ENCODE assay signal across 20 cellular contexts in the genomic region with DNA sequence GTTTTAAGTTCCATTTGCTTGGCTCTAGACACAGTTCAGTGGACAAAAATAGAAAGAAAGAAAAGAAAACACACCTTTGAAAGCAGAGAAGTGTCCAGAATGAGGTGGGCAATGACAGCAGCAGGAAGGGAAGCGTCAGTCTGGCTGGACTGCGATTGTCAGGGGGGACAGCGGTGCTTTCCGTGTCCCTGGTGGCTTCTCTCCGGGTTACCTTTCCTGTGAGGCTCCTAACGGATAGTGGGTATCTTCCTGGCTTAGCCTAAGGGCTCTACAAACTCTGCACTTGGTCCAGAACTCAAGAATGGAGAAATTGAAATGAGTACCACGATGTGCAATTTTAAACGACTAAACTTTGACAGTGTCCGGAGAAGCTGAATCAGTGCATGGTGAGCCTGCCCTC.
DNase-seq lines count a peak whose midpoint lies in the region; FAIRE-seq and TF ChIP-seq lines count a peak whose summit lies in the region.
"Had no signal": no experiment of that assay in that cellular context is flagged by ENCODE, and none has a peak within 500 bp of the region (broad histone marks: within the 10 kb centered on the region; RNA-seq: fewer than 3 reads in every experiment).

No MANE protein-coding gene starts in this region.

- no peak overlapping the region for H3K4me2 ChIP-seq in H1 (ENCODE audit: insufficient read depth in 1 of 2, low read depth in 2 of 2, low read length in 2 of 2)
- H3K4me2 ChIP-seq in neural progenitor cell = no peak overlapping the region

- no peak overlapping the region for H3K18ac ChIP-seq in H1 (ENCODE audit: extremely low read depth, low read length)

- peaks cover 70% of the 10 kb centered on the region for H3K4me1 Mint-ChIP-seq in neural progenitor cell
- H3K4me1 Mint-ChIP-seq: CD8-positive, alpha-beta memory T cell had no signal

- no peak overlapping the region for H3K14ac ChIP-seq in H1 (ENCODE audit: insufficient read length)

- FAIRE-seq in H1 (lab: Jason Lieb, UNC) = no peak
- FAIRE-seq in kidney (lab: Jason Lieb, UNC) = no peak
- FAIRE-seq: A204.1, GM12878 had no signal

- no peak overlapping the region for H3K27ac ChIP-seq in H1 (ENCODE audit: low read depth, low read length)
- H3K27ac ChIP-seq in kidney (ENCODE audit: low read depth in 2 of 2, low read length in 2 of 2) = no peak overlapping the region
- H3K27ac ChIP-seq in neural progenitor cell = no peak overlapping the region
- H3K27ac ChIP-seq: HL-60 had no signal

- no peak overlapping the region for H4K8ac ChIP-seq in H1 (ENCODE audit: extremely low read depth, insufficient read depth, low read length)

- H3K27me3 Mint-ChIP-seq in neural progenitor cell (ENCODE audit: insufficient read depth, low read depth) = peaks cover 13% of the 10 kb centered on the region

- H3K9me3 ChIP-seq in H1 (ENCODE audit: insufficient read depth in 2 of 2, low read depth in 1 of 2, low read length in 1 of 2) = no peaks in the 10 kb centered on the region
- no peaks in the 10 kb centered on the region for H3K9me3 ChIP-seq in kidney (ENCODE audit: control insufficient read depth in 1 of 2, low read length in 2 of 2)
- no peaks in the 10 kb centered on the region for H3K9me3 ChIP-seq in neural progenitor cell (ENCODE audit: low read depth)
- H3K9me3 ChIP-seq: BE2C had no signal

- H3K23me2 ChIP-seq in H1 (ENCODE audit: low read depth, low read length) = no peaks in the 10 kb centered on the region; the same call in 1 of the 2 replicates

- H3K36me3 ChIP-seq in H1 (ENCODE audit: control insufficient read depth in 2 of 4, insufficient read depth in 4 of 4, low read length in 3 of 4) = no peaks in the 10 kb centered on the region
- no peaks in the 10 kb centered on the region for H3K36me3 ChIP-seq in kidney (ENCODE audit: control insufficient read depth in 1 of 2, insufficient read depth in 2 of 2, low read length in 2 of 2)
- no peaks in the 10 kb centered on the region for H3K36me3 ChIP-seq in neural progenitor cell
- H3K36me3 ChIP-seq: BE2C had no signal

- no peak overlapping the region for H2BK120ac ChIP-seq in H1 (replicated peaks; ENCODE audit: low read depth, low read length)

- H4K20me1 ChIP-seq in H1 (replicated peaks in 1 of 2; ENCODE audit: control insufficient read depth in 1 of 2, insufficient read depth in 2 of 2, low read length in 2 of 2) (no peaks in the 10 kb centered on the region), neural progenitor cell (ENCODE audit: low read depth) (no peaks in the 10 kb centered on the region)

- CTCF ChIA-PET in H1 (lab: Charles Lee; ENCODE audit: partially characterized antibody) = interaction anchor here (0.7 to 9.8 kb wide), 5 partner anchors 11 to 140 kb away, joined by 3 to 69 read pairs (median 3); no protein-coding TSS in a partner anchor

- H3K4me1 ChIP-seq in H1 (replicated peaks in 1 of 4; ENCODE audit: control insufficient read depth in 3 of 4, insufficient read depth in 4 of 4, low read length in 3 of 4) = peaks cover 0 to 6% (median 3%) of the 10 kb centered on the region in 4 experiments; a peak in 2 of 7 replicates
- no peaks in the 10 kb centered on the region for H3K4me1 ChIP-seq in kidney (ENCODE audit: control insufficient read depth in 1 of 2, insufficient read depth in 1 of 2, low read depth in 1 of 2, low read length in 2 of 2)
- peaks cover 48% of the 10 kb centered on the region for H3K4me1 ChIP-seq in neural progenitor cell
- H3K4me1 ChIP-seq: BE2C had no signal

- H3K27me3 ChIP-seq in H1 (replicated peaks in 1 of 4; ENCODE audit: control insufficient read depth in 3 of 4, extremely low read depth in 1 of 4, insufficient read depth in 3 of 4, low read length in 3 of 4) (no peaks in the 10 kb centered on the region), neural progenitor cell (no peaks in the 10 kb centered on the region)

- no peak overlapping the region for H3K56ac ChIP-seq in H1 (replicated peaks; ENCODE audit: insufficient read length, low read depth, low read length)

- H3K36me3 Mint-ChIP-seq in neural progenitor cell = no peaks in the 10 kb centered on the region
- H3K36me3 Mint-ChIP-seq: CD4-positive, CD25-positive, alpha-beta regulatory T cell; CD8-positive, alpha-beta memory T cell had no signal

- H3K9ac ChIP-seq in H1 (replicated peaks in 1 of 4; ENCODE audit: extremely low read depth in 1 of 4, low read depth in 3 of 4, low read length in 3 of 4) (no peak overlapping the region), kidney (ENCODE audit: low read length in 2 of 2) (no peak overlapping the region), neural progenitor cell (no peak overlapping the region)

- H3K4me3 Mint-ChIP-seq in neural progenitor cell = no peak overlapping the region
- H3K4me3 Mint-ChIP-seq: CD8-positive, alpha-beta memory T cell; H9 had no signal

- H3K4me3 ChIP-seq in H1 (ENCODE audit: extremely low read depth in 1 of 4, insufficient read depth in 2 of 4, low read depth in 3 of 4, low read length in 4 of 4) = no peak overlapping the region
- H3K4me3 ChIP-seq in kidney (ENCODE audit: low read length in 2 of 2) = no peak overlapping the region
- no peak overlapping the region for H3K4me3 ChIP-seq in neural progenitor cell
- H3K4me3 ChIP-seq: GM12878 had no signal

- H3K27ac Mint-ChIP-seq in neural progenitor cell = peak overlapping the region; percentile 83
- H3K27ac Mint-ChIP-seq: CD4-positive, CD25-positive, alpha-beta regulatory T cell; H9 had no signal

- no peaks in the 10 kb centered on the region for H3F3A ChIP-seq in neural progenitor cell (ENCODE audit: low read depth)

- POLR2A ChIA-PET in H1 (lab: Charles Lee; ENCODE audit: partially characterized antibody) = no interaction called here

- H2AFZ ChIP-seq in H1 (ENCODE audit: low read length) (no peak overlapping the region), neural progenitor cell (replicated peaks) (no peak overlapping the region)

- no peak overlapping the region for H2BK15ac ChIP-seq in H1 (ENCODE audit: low read length)

- no peak overlapping the region for H2BK12ac ChIP-seq in H1 (ENCODE audit: low read depth, low read length)

- no peak overlapping the region for H3K23ac ChIP-seq in H1 (ENCODE audit: insufficient read length)

- TF ChIP-seq RAD21 in H1 (IDR thresholded peaks at IDR 0.05 in 1 of 2, conservative IDR thresholded peaks at IDR 0.05 in 1 of 2; ENCODE audit: low read depth in 2 of 2, low read length in 2 of 2) = no peak

- H3K79me1 ChIP-seq in H1 (ENCODE audit: low read depth, low read length) = no peaks in the 10 kb centered on the region

- no peak overlapping the region for H2BK20ac ChIP-seq in H1 (ENCODE audit: low read length)

- H2AK5ac ChIP-seq in H1 (ENCODE audit: low read depth, low read length) = no peak overlapping the region

- H3K4ac ChIP-seq in H1 (replicated peaks; ENCODE audit: insufficient read length, low read depth, low read length) = no peak overlapping the region

- no peak for TF ChIP-seq EP300 in H1 (IDR thresholded peaks at IDR 0.05; ENCODE audit: borderline replicate concordance in 1 of 2, low read depth in 2 of 2, low read length in 2 of 2)

- 89% methylated on average over 9 of the region's 9 CpGs; no CpG with 5 or more reads in 1 of the 2 experiments for WGBS in H1 (ENCODE audit: extremely low coverage in 1 of 2, insufficient coverage in 1 of 2, insufficient read length in 1 of 2, insufficient replicate concordance in 2 of 2, low coverage in 1 of 2, low lambda C conversion rate in 2 of 2, missing lambda C conversion rate in 1 of 2), 2 experiments

- H3K79me2 ChIP-seq in H1 (ENCODE audit: control insufficient read depth in 1 of 2, insufficient read depth in 2 of 2, low read length in 2 of 2) (no peaks in the 10 kb centered on the region), neural progenitor cell (ENCODE audit: low read depth) (no peaks in the 10 kb centered on the region)

- no peak for DNase-seq in H1 (ENCODE audit: low read depth in 1 of 2, low spot score in 2 of 2)
- DNase-seq in kidney = peak; percentile 15
- no peak for DNase-seq in neural progenitor cell (ENCODE audit: low spot score)
- no peak for DNase-seq in NCI-H774 (lab: John Stamatoyannopoulos, UW)
- DNase-seq in ecto neural progenitor cell (ENCODE audit: low spot score) = no peak
- DNase-seq in H4 (ENCODE audit: low spot score) = no peak
- DNase-seq in SKM-1 treated with dmso at 0.1 percent for 144 hours (lab: John Stamatoyannopoulos, UW; ENCODE audit: unreplicated experiment) = no peak
- DNase-seq: ACHN; BE2C; C1 segment of cervical spinal cord; CD4-positive, CD25-positive, alpha-beta regulatory T cell; CD8-positive, alpha-beta memory T cell; DMS 273 treated with DMSO at 0.1 percent for 48 hours; DMS53; DND-41; EL; H9 had no signal

- no peak overlapping the region for H2BK5ac ChIP-seq in H1 (ENCODE audit: low read depth, low read length)

- peak overlapping the region; percentile 23 for H4K91ac ChIP-seq in H1 (replicated peaks; ENCODE audit: insufficient read length, low read length)

- intact Hi-C loops in kidney (cut with DNase I) = no loop called here

- TF ChIP-seq POLR2A in H1 (IDR thresholded peaks at IDR 0.05; ENCODE audit: control extremely low read depth in 1 of 2, low read depth in 2 of 2, low read length in 2 of 2) = no peak

- no peak overlapping the region for H4K5ac ChIP-seq in H1 (ENCODE audit: insufficient read length, low read depth, low read length)

- TF ChIP-seq CTCF in H1 (IDR thresholded peaks at IDR 0.05; ENCODE audit: control extremely low read depth in 1 of 3, insufficient read depth in 1 of 3, low read depth in 1 of 3, low read length in 3 of 3) (no peak), kidney (IDR thresholded peaks at IDR 0.05; ENCODE audit: borderline replicate concordance, extremely low read depth, insufficient read depth) (no peak), neural progenitor cell (IDR thresholded peaks at IDR 0.05) (no peak)

- H3K9me3 Mint-ChIP-seq in neural progenitor cell = peaks cover 2% of the 10 kb centered on the region
- H3K9me3 Mint-ChIP-seq: CD4-positive, CD25-positive, alpha-beta regulatory T cell; CD8-positive, alpha-beta memory T cell; H9 had no signal

TF ChIP-seq in H1, 55 proteins besides CTCF, POLR2A, EP300 and RAD21 (continues in another document):
- TF ChIP-seq TEAD4 (IDR thresholded peaks at IDR 0.05; ENCODE audit: low read depth, low read length) = no peak
- no peak for TF ChIP-seq BRCA1 (IDR thresholded peaks at IDR 0.05; ENCODE audit: low read depth, low read length)
- TF ChIP-seq RFX5 (IDR thresholded peaks at IDR 0.05; ENCODE audit: borderline replicate concordance, low read depth, low read length) = no peak
- TF ChIP-seq FOSL1 (IDR thresholded peaks at IDR 0.05; ENCODE audit: insufficient read depth, low read depth, low read length) = no peak
- TF ChIP-seq RBBP5 (IDR thresholded peaks at IDR 0.05; ENCODE audit: borderline replicate concordance, low read depth, low read length) = no peak
